Comparison of ENCODE assay signal across 13 cellular contexts in the genomic region with DNA sequence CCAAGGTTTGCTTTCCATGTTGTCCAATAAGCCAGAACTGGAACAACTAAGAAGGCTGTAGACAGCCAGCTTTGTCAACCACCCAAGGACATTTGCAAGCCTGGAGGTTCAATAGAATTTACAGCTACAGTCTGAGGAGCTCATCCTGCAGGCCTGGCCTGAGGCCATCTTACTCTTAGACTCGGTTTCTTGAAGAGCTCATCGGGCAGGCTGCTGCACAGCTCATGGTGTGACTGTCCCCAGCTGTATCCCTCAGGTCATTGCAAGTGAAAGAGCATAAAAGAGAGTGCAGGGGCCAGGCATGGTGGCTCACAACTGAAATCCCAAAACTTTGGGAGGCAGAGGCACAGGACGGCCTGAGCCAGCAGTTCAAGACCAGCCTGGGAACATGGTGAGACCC.
DNase-seq lines count a peak whose midpoint lies in the region; ATAC-seq and TF ChIP-seq lines count a peak whose summit lies in the region.
"Had no signal": no experiment of that assay in that cellular context is flagged by ENCODE, and none has a peak within 500 bp of the region (broad histone marks: within the 10 kb centered on the region; RNA-seq: fewer than 3 reads in every experiment).

No MANE protein-coding gene starts in this region.

- no peak overlapping the region for H3K9ac ChIP-seq in endodermal cell (ENCODE audit: extremely low read depth, low read length, poor library complexity, severe bottlenecking)
- H3K9ac ChIP-seq: BLaER1 had no signal

- intact Hi-C loops in natural killer cell (cut with micrococcal nuclease) = no loop called here

- H3K27ac ChIP-seq in endodermal cell (ENCODE audit: low read depth, low read length) = no peak overlapping the region
- H3K27ac ChIP-seq: BLaER1 had no signal

- H3K9me3 Mint-ChIP-seq in endodermal cell (no peaks in the 10 kb centered on the region), natural killer cell (no peaks in the 10 kb centered on the region)
- no peaks in the 10 kb centered on the region for H3K9me3 Mint-ChIP-seq in stimulated activated effector memory CD8-positive, alpha-beta T cell treated with anti-CD3 and anti-CD28 coated beads, Interleukin-12 subunit alpha, Interleukin-12 subunit beta, amount 100 ng/mL, for 72 hours
- H3K9me3 Mint-ChIP-seq: CD8-positive, alpha-beta memory T cell had no signal

- H3K27ac Mint-ChIP-seq in endodermal cell (no peak overlapping the region), natural killer cell (no peak overlapping the region)
- no peak overlapping the region for H3K27ac Mint-ChIP-seq in stimulated activated effector memory CD8-positive, alpha-beta T cell treated with anti-CD3 and anti-CD28 coated beads, Interleukin-12 subunit alpha, Interleukin-12 subunit beta, amount 100 ng/mL, for 72 hours
- H3K27ac Mint-ChIP-seq: CD8-positive, alpha-beta memory T cell had no signal

- H3K4me3 ChIP-seq in LNCaP clone FGC (ENCODE audit: low read depth, low read length) = no peak overlapping the region
- no peak overlapping the region for H3K4me3 ChIP-seq in endodermal cell (ENCODE audit: low read length)
- H3K4me3 ChIP-seq: BLaER1 had no signal

- no peaks in the 10 kb centered on the region for H3K27me3 Mint-ChIP-seq in endodermal cell (ENCODE audit: insufficient read depth)
- H3K27me3 Mint-ChIP-seq in natural killer cell (ENCODE audit: low read depth in 2 of 2) = peaks cover 8 to 11% of the 10 kb centered on the region in 2 donors

- no peaks in the 10 kb centered on the region for H3K4me1 Mint-ChIP-seq in endodermal cell
- H3K4me1 Mint-ChIP-seq in stimulated activated effector memory CD8-positive, alpha-beta T cell treated with anti-CD3 and anti-CD28 coated beads, Interleukin-12 subunit alpha, Interleukin-12 subunit beta, amount 100 ng/mL, for 72 hours = no peaks in the 10 kb centered on the region
- no peaks in the 10 kb centered on the region for H3K4me1 Mint-ChIP-seq in natural killer cell
- H3K4me1 Mint-ChIP-seq: CD8-positive, alpha-beta memory T cell had no signal

- no peaks in the 10 kb centered on the region for H3K9me3 ChIP-seq in endodermal cell (ENCODE audit: control insufficient read depth, low read length)
- H3K9me3 ChIP-seq: BLaER1, Caco-2 had no signal

- WGBS in endodermal cell (ENCODE audit: insufficient coverage in 1 of 2, insufficient read length in 1 of 2), 2 experiments = 80 to 97% methylated on average over 3 of the region's 3 CpGs

- ATAC-seq in stimulated activated effector memory CD8-positive, alpha-beta T cell treated with anti-CD3 and anti-CD28 coated beads, Interleukin-12 subunit alpha, Interleukin-12 subunit beta, amount 100 ng/mL, for 72 hours = peak; percentile 42
- no peak for ATAC-seq in natural killer cell

- no peaks in the 10 kb centered on the region for H3K36me3 Mint-ChIP-seq in endodermal cell (ENCODE audit: low read depth)
- no peaks in the 10 kb centered on the region for H3K36me3 Mint-ChIP-seq in stimulated activated effector memory CD8-positive, alpha-beta T cell treated with anti-CD3 and anti-CD28 coated beads, Interleukin-12 subunit alpha, Interleukin-12 subunit beta, amount 100 ng/mL, for 72 hours
- H3K36me3 Mint-ChIP-seq in natural killer cell = no peaks in the 10 kb centered on the region
- H3K36me3 Mint-ChIP-seq: CD8-positive, alpha-beta memory T cell had no signal

- TF ChIP-seq CTCF in LNCaP clone FGC (IDR thresholded peaks at IDR 0.05; ENCODE audit: control insufficient read depth, extremely low read depth, insufficient read depth) (no peak), endodermal cell (conservative IDR thresholded peaks at IDR 0.05) (peak; percentile 37), natural killer cell (IDR thresholded peaks at IDR 0.05) (no peak)

- H3K4me3 Mint-ChIP-seq in endodermal cell = no peak overlapping the region
- no peak overlapping the region for H3K4me3 Mint-ChIP-seq in stimulated activated effector memory CD8-positive, alpha-beta T cell treated with anti-CD3 and anti-CD28 coated beads, Interleukin-12 subunit alpha, Interleukin-12 subunit beta, amount 100 ng/mL, for 72 hours
- H3K4me3 Mint-ChIP-seq in natural killer cell = no peak overlapping the region
- H3K4me3 Mint-ChIP-seq: CD8-positive, alpha-beta memory T cell had no signal

- H3K27me3 ChIP-seq in endodermal cell (ENCODE audit: control insufficient read depth, insufficient read depth, low read length, poor library complexity, severe bottlenecking) = no peaks in the 10 kb centered on the region
- H3K27me3 ChIP-seq: BLaER1 had no signal

- H3K4me1 ChIP-seq in endodermal cell (ENCODE audit: control insufficient read depth, insufficient read depth, low read length) = no peaks in the 10 kb centered on the region
- H3K4me1 ChIP-seq: BLaER1 had no signal

- DNase-seq in ELF-1 (ENCODE audit: low read depth, low spot score) = peak; percentile 34
- peak; percentile 1 for DNase-seq in LNCaP clone FGC (ENCODE audit: low read depth)
- no peak for DNase-seq in endodermal cell
- no peak for DNase-seq in stimulated activated effector memory CD8-positive, alpha-beta T cell treated with anti-CD3 and anti-CD28 coated beads, Interleukin-12 subunit alpha, Interleukin-12 subunit beta, amount 100 ng/mL, for 72 hours (ENCODE audit: low spot score in 2 of 2)
- DNase-seq in retina = no peak
- no peak for DNase-seq in DMS153 (lab: John Stamatoyannopoulos, UW)
- DNase-seq in natural killer cell = no peak
- DNase-seq: 8988T; AML-193; Caco-2; CD8-positive, alpha-beta memory T cell; IMR-90 had no signal

- H3K36me3 ChIP-seq in endodermal cell (ENCODE audit: control insufficient read depth, insufficient read depth, low read length) = no peaks in the 10 kb centered on the region
- H3K36me3 ChIP-seq: BLaER1 had no signal

Comparison
In these comparisons a context has a peak if more than half of its experiments do, and no peak if none do; other contexts are left out.
1. DNase-seq: peak in ELF-1 (single experiment) and LNCaP clone FGC (single experiment); none in endodermal cell (single experiment), stimulated activated effector memory CD8-positive, alpha-beta T cell treated with anti-CD3 and anti-CD28 coated beads, Interleukin-12 subunit alpha, Interleukin-12 subunit beta, amount 100 ng/mL, for 72 hours (0 of 2), retina (single experiment), DMS153 (single experiment) and natural killer cell (single experiment).